Comparison of ENCODE assay signal across 1 cellular context in the genomic region with DNA sequence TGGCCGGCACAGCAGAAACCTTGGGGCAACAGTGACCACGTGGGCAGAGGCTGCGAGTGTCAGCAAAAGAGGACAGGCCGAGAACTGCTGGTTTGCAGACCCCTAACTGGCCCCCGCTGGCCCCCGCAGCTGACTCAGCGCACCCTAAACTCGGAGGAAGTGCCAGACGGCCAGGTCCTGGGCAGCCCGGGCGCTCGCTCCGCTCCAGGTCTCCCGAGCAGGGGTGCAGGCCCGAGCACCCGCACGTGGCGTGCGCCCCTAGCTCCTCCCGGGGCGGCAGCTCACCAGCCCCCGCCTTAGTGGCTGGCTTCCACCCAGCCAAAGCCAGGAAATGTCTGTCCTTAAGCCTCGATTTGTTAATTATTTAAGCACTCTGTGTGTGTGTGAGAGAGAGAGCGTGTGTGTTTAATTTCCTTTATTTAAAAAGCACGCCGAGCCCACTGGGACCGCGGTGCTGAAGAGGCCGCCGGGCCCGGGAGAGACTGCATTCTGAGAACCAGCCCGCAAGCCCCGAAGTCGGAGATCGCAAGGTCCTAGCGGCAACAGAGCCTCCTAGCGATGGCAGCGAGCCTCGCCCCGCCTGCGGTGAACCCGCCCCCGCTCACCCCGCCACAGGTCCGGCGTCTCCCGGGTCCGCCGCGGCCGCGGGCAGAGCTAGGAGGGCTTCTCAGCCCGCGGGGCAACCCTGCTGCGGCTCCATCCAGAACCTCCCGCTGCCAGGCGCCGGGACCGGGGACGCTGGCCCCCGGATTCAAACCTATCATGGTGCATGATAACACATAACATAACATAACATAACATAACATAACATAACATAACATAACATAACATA.
TF ChIP-seq lines count a peak whose summit lies in the region.

No MANE protein-coding gene starts in this region.

TF ChIP-seq in HepG2, 621 proteins besides CTCF, POLR2A, EP300 and RAD21 (continued from another document):
- TF ChIP-seq, protein P1, sequence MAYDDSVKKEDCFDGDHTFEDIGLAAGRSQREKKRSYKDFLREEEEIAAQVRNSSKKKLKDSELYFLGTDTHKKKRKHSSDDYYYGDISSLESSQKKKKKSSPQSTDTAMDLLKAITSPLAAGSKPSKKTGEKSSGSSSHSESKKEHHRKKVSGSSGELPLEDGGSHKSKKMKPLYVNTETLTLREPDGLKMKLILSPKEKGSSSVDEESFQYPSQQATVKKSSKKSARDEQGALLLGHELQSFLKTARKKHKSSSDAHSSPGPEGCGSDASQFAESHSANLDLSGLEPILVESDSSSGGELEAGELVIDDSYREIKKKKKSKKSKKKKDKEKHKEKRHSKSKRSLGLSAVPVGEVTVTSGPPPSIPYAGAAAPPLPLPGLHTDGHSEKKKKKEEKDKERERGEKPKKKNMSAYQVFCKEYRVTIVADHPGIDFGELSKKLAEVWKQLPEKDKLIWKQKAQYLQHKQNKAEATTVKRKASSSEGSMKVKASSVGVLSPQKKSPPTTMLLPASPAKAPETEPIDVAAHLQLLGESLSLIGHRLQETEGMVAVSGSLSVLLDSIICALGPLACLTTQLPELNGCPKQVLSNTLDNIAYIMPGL (CRISPR knock-in tag; IDR thresholded peaks at IDR 0.05; ENCODE audit: borderline replicate concordance in 1 of 2, low read depth in 1 of 2) = peak; percentile 83 to 84; a peak in 3 of 4 replicates
- TF ChIP-seq ZNF781 (CRISPR knock-in tag; IDR thresholded peaks at IDR 0.05; ENCODE audit: borderline replicate concordance, not compliant biosample characterization) (peak; percentile 27), STAG1 (CRISPR knock-in tag; IDR thresholded peaks at IDR 0.05) (peak; percentile 78), ZSCAN25 (CRISPR knock-in tag; IDR thresholded peaks at IDR 0.05) (peak; percentile 67; the same call in 1 of the 2 replicates), ZNF234 (CRISPR knock-in tag; conservative IDR thresholded peaks at IDR 0.05) (peak; percentile 76; the same call in 1 of the 2 replicates), SAP130 (CRISPR knock-in tag; IDR thresholded peaks at IDR 0.05; ENCODE audit: low read depth) (peak; percentile 23; the same call in 1 of the 2 replicates), ZNF709 (CRISPR knock-in tag; IDR thresholded peaks at IDR 0.05) (0 out of 2 replicates have a peak, but pooled peaks have one; percentile 34), NCOA1 (CRISPR knock-in tag; IDR thresholded peaks at IDR 0.05) (peak; percentile 41; the same call in 1 of the 2 replicates), ZNF589 (CRISPR knock-in tag; conservative IDR thresholded peaks at IDR 0.05) (no peak), KLF16 (CRISPR knock-in tag; IDR thresholded peaks at IDR 0.05) (0 out of 4 replicates have a peak, but pooled peaks of 1 of the 2 experiments have one; percentile 33)
- TF ChIP-seq, protein P2, sequence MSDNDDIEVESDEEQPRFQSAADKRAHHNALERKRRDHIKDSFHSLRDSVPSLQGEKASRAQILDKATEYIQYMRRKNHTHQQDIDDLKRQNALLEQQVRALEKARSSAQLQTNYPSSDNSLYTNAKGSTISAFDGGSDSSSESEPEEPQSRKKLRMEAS (IDR thresholded peaks at IDR 0.05) = peak; percentile 82
- TF ChIP-seq, protein P3, sequence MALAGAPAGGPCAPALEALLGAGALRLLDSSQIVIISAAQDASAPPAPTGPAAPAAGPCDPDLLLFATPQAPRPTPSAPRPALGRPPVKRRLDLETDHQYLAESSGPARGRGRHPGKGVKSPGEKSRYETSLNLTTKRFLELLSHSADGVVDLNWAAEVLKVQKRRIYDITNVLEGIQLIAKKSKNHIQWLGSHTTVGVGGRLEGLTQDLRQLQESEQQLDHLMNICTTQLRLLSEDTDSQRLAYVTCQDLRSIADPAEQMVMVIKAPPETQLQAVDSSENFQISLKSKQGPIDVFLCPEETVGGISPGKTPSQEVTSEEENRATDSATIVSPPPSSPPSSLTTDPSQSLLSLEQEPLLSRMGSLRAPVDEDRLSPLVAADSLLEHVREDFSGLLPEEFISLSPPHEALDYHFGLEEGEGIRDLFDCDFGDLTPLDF (CRISPR knock-in tag; IDR thresholded peaks at IDR 0.05) = no peak
